Comparison of ENCODE assay signal across 1 cellular context in the genomic region with DNA sequence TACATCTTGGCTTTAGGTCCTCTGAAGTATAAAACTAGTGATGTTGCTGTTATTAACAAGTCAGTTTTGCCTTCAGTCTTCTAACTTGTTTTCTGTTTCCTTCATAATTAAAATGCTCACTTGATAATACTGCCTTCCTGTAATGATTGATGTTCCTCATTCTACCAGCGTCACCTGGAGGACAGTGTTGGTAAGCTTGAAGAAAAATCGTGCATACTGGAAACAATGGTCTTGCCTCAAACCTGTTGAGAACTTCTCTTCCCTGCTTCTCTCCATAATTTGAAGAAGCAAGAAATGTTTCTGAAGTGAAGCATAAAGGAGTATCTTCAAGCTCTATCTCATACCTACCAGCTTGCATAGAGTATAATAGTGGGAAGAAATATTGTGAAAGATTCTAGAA.
TF ChIP-seq lines count a peak whose summit lies in the region.

No MANE protein-coding gene starts in this region.

TF ChIP-seq in GM12878, 131 proteins besides CTCF, POLR2A, EP300 and RAD21 (continued from another document):
- TF ChIP-seq, protein P1, sequence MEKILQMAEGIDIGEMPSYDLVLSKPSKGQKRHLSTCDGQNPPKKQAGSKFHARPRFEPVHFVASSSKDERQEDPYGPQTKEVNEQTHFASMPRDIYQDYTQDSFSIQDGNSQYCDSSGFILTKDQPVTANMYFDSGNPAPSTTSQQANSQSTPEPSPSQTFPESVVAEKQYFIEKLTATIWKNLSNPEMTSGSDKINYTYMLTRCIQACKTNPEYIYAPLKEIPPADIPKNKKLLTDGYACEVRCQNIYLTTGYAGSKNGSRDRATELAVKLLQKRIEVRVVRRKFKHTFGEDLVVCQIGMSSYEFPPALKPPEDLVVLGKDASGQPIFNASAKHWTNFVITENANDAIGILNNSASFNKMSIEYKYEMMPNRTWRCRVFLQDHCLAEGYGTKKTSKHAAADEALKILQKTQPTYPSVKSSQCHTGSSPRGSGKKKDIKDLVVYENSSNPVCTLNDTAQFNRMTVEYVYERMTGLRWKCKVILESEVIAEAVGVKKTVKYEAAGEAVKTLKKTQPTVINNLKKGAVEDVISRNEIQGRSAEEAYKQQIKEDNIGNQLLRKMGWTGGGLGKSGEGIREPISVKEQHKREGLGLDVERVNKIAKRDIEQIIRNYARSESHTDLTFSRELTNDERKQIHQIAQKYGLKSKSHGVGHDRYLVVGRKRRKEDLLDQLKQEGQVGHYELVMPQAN (conservative IDR thresholded peaks at IDR 0.05), result no peak
- no peak for TF ChIP-seq RELA (IDR thresholded peaks at IDR 0.05; ENCODE audit: borderline replicate concordance, partially characterized antibody)
- peak; percentile 85 for TF ChIP-seq SMC3 (IDR thresholded peaks at IDR 0.05; ENCODE audit: borderline replicate concordance, low read length)
- 0 out of 2 replicates have a peak, but pooled peaks have one; percentile 24 for TF ChIP-seq NBN (IDR thresholded peaks at IDR 0.05)
- peak; percentile 65; the same call in 1 of the 2 replicates for TF ChIP-seq RB1 (IDR thresholded peaks at IDR 0.05; ENCODE audit: borderline replicate concordance)
- TF ChIP-seq, protein P2, sequence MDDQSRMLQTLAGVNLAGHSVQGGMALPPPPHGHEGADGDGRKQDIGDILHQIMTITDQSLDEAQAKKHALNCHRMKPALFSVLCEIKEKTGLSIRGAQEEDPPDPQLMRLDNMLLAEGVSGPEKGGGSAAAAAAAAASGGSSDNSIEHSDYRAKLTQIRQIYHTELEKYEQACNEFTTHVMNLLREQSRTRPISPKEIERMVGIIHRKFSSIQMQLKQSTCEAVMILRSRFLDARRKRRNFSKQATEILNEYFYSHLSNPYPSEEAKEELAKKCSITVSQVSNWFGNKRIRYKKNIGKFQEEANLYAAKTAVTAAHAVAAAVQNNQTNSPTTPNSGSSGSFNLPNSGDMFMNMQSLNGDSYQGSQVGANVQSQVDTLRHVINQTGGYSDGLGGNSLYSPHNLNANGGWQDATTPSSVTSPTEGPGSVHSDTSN (IDR thresholded peaks at IDR 0.05; ENCODE audit: insufficient replicate concordance, low read depth, low read length), result peak; percentile 54
